In genomic region chr19:2815923-2816322, GRCh38 we compare ENCODE assay signal across 27 cellular contexts. TPM values are rescaled to one million over a fixed set of nuclear protein-coding genes. Genes with fewer than 3 reads are reported as not detected.
DNase-seq lines count a peak whose midpoint lies in the region; ATAC-seq, FAIRE-seq and TF ChIP-seq lines count a peak whose summit lies in the region.
"Had no signal": no experiment of that assay in that cellular context is flagged by ENCODE, and none has a peak within 500 bp of the region (broad histone marks: within the 10 kb centered on the region; RNA-seq: fewer than 3 reads in every experiment).

No MANE protein-coding gene starts in this region.

- no peak overlapping the region for H3K9ac ChIP-seq in SK-N-SH
- H3K9ac ChIP-seq: BLaER1 treated with 17β-estradiol and CSF1 and Interleukin-3, amounts not matched to agents 10 nM and 100 nM had no signal

- DNase-seq in SK-N-SH (peak; percentile 17), H54 (ENCODE audit: insufficient read length, low spot score) (peak; percentile 15), iPS-NIHi11 (ENCODE audit: low spot score) (peak; percentile 11), progenitor cell of endocrine pancreas (ENCODE audit: low spot score, unreplicated experiment) (no peak), NCI-H2081 treated with DMSO at 0.1 percent for 48 hours (lab: John Stamatoyannopoulos, UW) (no peak), iPS-NIHi7 (ENCODE audit: extremely low spot score) (no peak), T-helper 17 cell (no peak)
- DNase-seq: AML-193; CD4-positive, alpha-beta memory T cell; DMS153; DND-41; KG1; MG63; NCI-H2029 treated with DMSO at 0.1 percent for 48 hours; NCI-H2171; NCI-H226; NCI-H510A; NCI-H69; SHP77 treated with DMSO at 0.1 percent for 48 hours; SW 1271 had no signal

- H3K9me2 ChIP-seq in SK-N-SH = no peaks in the 10 kb centered on the region

- H3K27ac Mint-ChIP-seq in progenitor cell of endocrine pancreas = peak overlapping the region; percentile 20
- H3K27ac Mint-ChIP-seq in T-helper 17 cell = no peak overlapping the region
- H3K27ac Mint-ChIP-seq: T-helper 1 cell treated with Interleukin-12 subunit alpha and Interleukin-12 subunit beta and Interleukin-4 antibody, amounts not matched to agents 30 μg/mL and 1 μg/mL, for 36 hours had no signal

- no peaks in the 10 kb centered on the region for H3K79me2 ChIP-seq in SK-N-SH (ENCODE audit: insufficient read depth)

- H3K4me1 Mint-ChIP-seq in progenitor cell of endocrine pancreas (ENCODE audit: low read depth) = peaks cover 3% of the 10 kb centered on the region
- H3K4me1 Mint-ChIP-seq in T-helper 17 cell = peaks cover 3% of the 10 kb centered on the region

- peaks cover 0 to 18% of the 10 kb centered on the region in 2 experiments for H3K36me3 ChIP-seq in SK-N-SH (replicated peaks in 1 of 2; ENCODE audit: control insufficient read depth in 1 of 2, insufficient read depth in 2 of 2, low read length in 1 of 2)
- H3K36me3 ChIP-seq: MG63 had no signal

- peaks cover 0 to 26% of the 10 kb centered on the region in 2 experiments; a peak in 1 of 4 replicates for H3K4me1 ChIP-seq in SK-N-SH (ENCODE audit: control insufficient read depth in 1 of 2, insufficient read depth in 2 of 2, low read depth in 1 of 2, low read length in 1 of 2)

- no peak for TF ChIP-seq EP300 in SK-N-SH (IDR thresholded peaks at IDR 0.05; ENCODE audit: borderline replicate concordance in 1 of 2, low read depth in 1 of 2, low read length in 1 of 2)

- H3K9me3 ChIP-seq in SK-N-SH = no peaks in the 10 kb centered on the region
- H3K9me3 ChIP-seq in T-helper 17 cell (ENCODE audit: control insufficient read depth, low read length, poor library complexity, severe bottlenecking) = no peaks in the 10 kb centered on the region
- H3K9me3 ChIP-seq: HAP-1, MG63 had no signal

- no peaks in the 10 kb centered on the region for H4K20me1 ChIP-seq in SK-N-SH (ENCODE audit: insufficient read depth)

- H3K27me3 ChIP-seq in SK-N-SH (ENCODE audit: insufficient read depth) = no peaks in the 10 kb centered on the region
- H3K27me3 ChIP-seq: MG63 had no signal

- H3K36me3 Mint-ChIP-seq in progenitor cell of endocrine pancreas (ENCODE audit: insufficient read depth) (peaks cover 1% of the 10 kb centered on the region), T-helper 17 cell (ENCODE audit: low read depth) (no peaks in the 10 kb centered on the region)

- H3K27me3 Mint-ChIP-seq in progenitor cell of endocrine pancreas = no peaks in the 10 kb centered on the region
- no peaks in the 10 kb centered on the region for H3K27me3 Mint-ChIP-seq in T-helper 17 cell
- H3K27me3 Mint-ChIP-seq: CD4-positive, alpha-beta memory T cell had no signal

- no peak overlapping the region for H3K4me3 Mint-ChIP-seq in progenitor cell of endocrine pancreas (ENCODE audit: low read depth)
- H3K4me3 Mint-ChIP-seq in T-helper 17 cell = no peak overlapping the region
- H3K4me3 Mint-ChIP-seq: CD4-positive, alpha-beta memory T cell; T-helper 1 cell treated with Interleukin-12 subunit alpha and Interleukin-12 subunit beta and Interleukin-4 antibody, amounts not matched to agents 30 μg/mL and 1 μg/mL, for 36 hours had no signal

- FAIRE-seq in H54 (lab: Jason Lieb, UNC) = no peak
- FAIRE-seq: A204.1, HTR-8/SVneo had no signal

- no peak for TF ChIP-seq POLR2A in H54 (IDR thresholded peaks at IDR 0.05; ENCODE audit: low read depth, low read length)

- no peak overlapping the region for H3K4me2 ChIP-seq in SK-N-SH
- H3K4me2 ChIP-seq: BLaER1 treated with 17β-estradiol and CSF1 and Interleukin-3, amounts not matched to agents 10 nM and 100 nM had no signal

- no peaks in the 10 kb centered on the region for H3F3A ChIP-seq in SK-N-SH (replicated peaks; ENCODE audit: insufficient read depth)

- TF ChIP-seq CTCF in SK-N-SH (IDR thresholded peaks at IDR 0.05) = no peak
- TF ChIP-seq CTCF in progenitor cell of endocrine pancreas (IDR thresholded peaks at IDR 0.05; ENCODE audit: unreplicated experiment) = no peak

- no peaks in the 10 kb centered on the region for H3K9me3 Mint-ChIP-seq in progenitor cell of endocrine pancreas (ENCODE audit: low read depth)
- H3K9me3 Mint-ChIP-seq: CD4-positive, alpha-beta memory T cell; T-helper 1 cell treated with Interleukin-12 subunit alpha and Interleukin-12 subunit beta and Interleukin-4 antibody, amounts not matched to agents 30 μg/mL and 1 μg/mL, for 36 hours had no signal

- no peak overlapping the region for H3K4me3 ChIP-seq in SK-N-SH (ENCODE audit: low read depth in 2 of 2, low read length in 1 of 2)
- H3K4me3 ChIP-seq: BLaER1 treated with 17β-estradiol and CSF1 and Interleukin-3, amounts not matched to agents 10 nM and 100 nM; HAP-1; MG63 had no signal

- 95% methylated on average over 14 of the region's 15 CpGs for WGBS in SK-N-SH (ENCODE audit: low lambda C conversion rate)

- no peak for TF ChIP-seq RAD21 in SK-N-SH (IDR thresholded peaks at IDR 0.05; ENCODE audit: low read length)

- POLR2A ChIA-PET in SK-N-SH (lab: Yijun Ruan, JAX) = no interaction called here

- no peak overlapping the region for H3K27ac ChIP-seq in SK-N-SH (ENCODE audit: low read depth in 2 of 2, low read length in 1 of 2)

- CTCF ChIA-PET in SK-N-SH (lab: Yijun Ruan, JAX) = no interaction called here

- no peak overlapping the region for H2AFZ ChIP-seq in SK-N-SH (ENCODE audit: low read depth)

- no peak for ATAC-seq in SK-N-SH treated with all-trans-retinoic acid at 6 μM for 48 hours
- no peak for ATAC-seq in T-helper 17 cell

TF ChIP-seq in SK-N-SH, 30 proteins besides CTCF, POLR2A, EP300 and RAD21 (continues in another document):
- TF ChIP-seq MAX (IDR thresholded peaks at IDR 0.05; ENCODE audit: low read depth) (no peak), YY1 (IDR thresholded peaks at IDR 0.05; ENCODE audit: low read depth) (no peak), SIN3A (IDR thresholded peaks at IDR 0.05; ENCODE audit: borderline replicate concordance, low read depth, low read length) (no peak), ELF1 (IDR thresholded peaks at IDR 0.05) (no peak), SMC3 (IDR thresholded peaks at IDR 0.05; ENCODE audit: low read depth, low read length) (no peak), NRF1 (IDR thresholded peaks at IDR 0.05; ENCODE audit: low read depth, low read length) (no peak), TAF1 (IDR thresholded peaks at IDR 0.05; ENCODE audit: borderline replicate concordance, low read depth, low read length) (no peak)
- TF ChIP-seq, protein P1, sequence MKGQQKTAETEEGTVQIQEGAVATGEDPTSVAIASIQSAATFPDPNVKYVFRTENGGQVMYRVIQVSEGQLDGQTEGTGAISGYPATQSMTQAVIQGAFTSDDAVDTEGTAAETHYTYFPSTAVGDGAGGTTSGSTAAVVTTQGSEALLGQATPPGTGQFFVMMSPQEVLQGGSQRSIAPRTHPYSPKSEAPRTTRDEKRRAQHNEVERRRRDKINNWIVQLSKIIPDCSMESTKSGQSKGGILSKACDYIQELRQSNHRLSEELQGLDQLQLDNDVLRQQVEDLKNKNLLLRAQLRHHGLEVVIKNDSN (IDR thresholded peaks at IDR 0.05; ENCODE audit: borderline replicate concordance, low read depth) = no peak

TF ChIP-seq in SK-N-SH treated with all-trans-retinoic acid at 6 μM for 48 hours, 23 proteins besides CTCF, POLR2A, EP300 and RAD21 (continues in another document):
- TF ChIP-seq ESRRG (CRISPR knock-in tag; IDR thresholded peaks at IDR 0.05) (no peak), ZNF8 (CRISPR knock-in tag; IDR thresholded peaks at IDR 0.05) (no peak), CSRNP3 (CRISPR knock-in tag; IDR thresholded peaks at IDR 0.05) (no peak), ZFP30 (CRISPR knock-in tag; IDR thresholded peaks at IDR 0.05) (no peak), PPARA (CRISPR knock-in tag; IDR thresholded peaks at IDR 0.05; ENCODE audit: borderline replicate concordance) (no peak)

RNA-seq across cellular contexts. Expression of gene ZNF554, which starts 3.7 kb away (rescaled TPM):
- polyA plus RNA-seq in SK-N-SH (2012; rRNA removed) = 1.7 and 2.1 TPM in 2 replicates
- 1.1 and 1.3 TPM in 2 replicates for polyA plus RNA-seq in SK-N-SH (2012; cell fraction: cytosol; rRNA removed)
- polyA plus RNA-seq in SK-N-SH (2012; cell fraction: nucleus; rRNA removed) = 5.6 and 5.8 TPM in 2 replicates
- 12.1 and 14.1 TPM in 2 replicates for total RNA-seq in progenitor cell of endocrine pancreas
- 1 to 10 TPM; 3.0 to 3.2 TPM for total RNA-seq in T-helper 17 cell

RNA-seq across cellular contexts. Expression of gene ZNF555, which starts 25.4 kb away (rescaled TPM):
- polyA plus RNA-seq in SK-N-SH (2012; rRNA removed) = 1.4 and 2.2 TPM in 2 replicates
- polyA plus RNA-seq in SK-N-SH (2012; cell fraction: cytosol; rRNA removed) = 1.8 and 2.1 TPM in 2 replicates
- 2.0 and 3.1 TPM in 2 replicates for polyA plus RNA-seq in SK-N-SH (2012; cell fraction: nucleus; rRNA removed)
- total RNA-seq in progenitor cell of endocrine pancreas (13.3 and 13.7 TPM in 2 replicates), T-helper 17 cell (1 to 10 TPM; 3.0 to 3.4 TPM)

RNA-seq across cellular contexts. Expression of gene THOP1, which starts 30.6 kb away (rescaled TPM):
- 124 and 138 TPM in 2 replicates for polyA plus RNA-seq in SK-N-SH (2012; rRNA removed)
- polyA plus RNA-seq in SK-N-SH (2012; cell fraction: cytosol; rRNA removed) = 57.3 and 90.2 TPM in 2 replicates
- 210 and 269 TPM in 2 replicates for polyA plus RNA-seq in SK-N-SH (2012; cell fraction: nucleus; rRNA removed)
- total RNA-seq in progenitor cell of endocrine pancreas (103 and 108 TPM in 2 replicates), T-helper 17 cell (10 to 100 TPM; 24.2 to 28.1 TPM)

RNA-seq across cellular contexts. Expression of gene SGTA, which starts 32.9 kb away (rescaled TPM):
- polyA plus RNA-seq in SK-N-SH (2012; rRNA removed) = 60.4 and 78.4 TPM in 2 replicates
- 31.1 and 45.4 TPM in 2 replicates for polyA plus RNA-seq in SK-N-SH (2012; cell fraction: cytosol; rRNA removed)
- polyA plus RNA-seq in SK-N-SH (2012; cell fraction: nucleus; rRNA removed) = 58.8 and 85.2 TPM in 2 replicates
- 74.1 and 77.5 TPM in 2 replicates for total RNA-seq in progenitor cell of endocrine pancreas
- total RNA-seq in T-helper 17 cell = 10 to 100 TPM; 29.2 to 31.9 TPM

RNA-seq across cellular contexts. Expression of gene ZNF556, which starts 51.2 kb away (rescaled TPM):
- polyA plus RNA-seq in SK-N-SH (2012; rRNA removed) = 0.46 and 0.67 TPM in 2 replicates
- polyA plus RNA-seq in SK-N-SH (2012; cell fraction: cytosol; rRNA removed) = 0.63 and 0.71 TPM in 2 replicates
- polyA plus RNA-seq in SK-N-SH (2012; cell fraction: nucleus; rRNA removed) = 0.87 and 1.0 TPM in 2 replicates
- not detected in 2 replicates for total RNA-seq in progenitor cell of endocrine pancreas
- not detected for total RNA-seq in T-helper 17 cell
- total RNA-seq: CD4-positive, alpha-beta memory T cell had no signal
- polyA plus RNA-seq: AG04450; CD4-positive, alpha-beta memory T cell had no signal

Comparison
In these comparisons a context has a peak if more than half of its experiments do, and no peak if none do; other contexts are left out.
1. DNase-seq: peak in SK-N-SH (single experiment), H54 (single experiment) and iPS-NIHi11 (single experiment); none in progenitor cell of endocrine pancreas (single experiment), NCI-H2081 treated with DMSO at 0.1 percent for 48 hours (single experiment), iPS-NIHi7 (single experiment) and T-helper 17 cell (0 of 3).